In the genomic region with DNA sequence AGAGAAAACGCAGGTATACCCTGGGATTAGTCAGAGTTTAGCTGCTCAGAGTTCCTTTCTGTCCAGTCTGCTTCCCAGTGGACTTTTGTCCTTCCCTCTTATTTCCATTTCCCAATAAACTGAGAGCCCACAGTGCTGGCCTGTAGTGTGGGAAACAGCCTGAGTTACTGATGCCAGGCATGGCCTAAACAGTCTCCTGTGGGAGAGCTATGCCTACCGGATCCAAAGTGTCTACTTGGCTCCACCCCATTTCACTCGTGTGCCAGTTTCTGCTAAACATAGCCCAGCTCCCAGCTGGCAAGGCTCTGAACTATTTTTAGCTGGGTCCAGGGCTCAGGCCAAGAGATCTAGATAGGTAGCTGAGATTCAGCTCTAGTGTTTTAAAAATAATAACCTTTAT, we compare ENCODE assay signal across 11 cellular contexts. TPM values are rescaled to one million over a fixed set of nuclear protein-coding genes. Genes with fewer than 3 reads are reported as not detected.
DNase-seq lines count a peak whose midpoint lies in the region; ATAC-seq and TF ChIP-seq lines count a peak whose summit lies in the region.
"Had no signal": no experiment of that assay in that cellular context is flagged by ENCODE, and none has a peak within 500 bp of the region (broad histone marks: within the 10 kb centered on the region; RNA-seq: fewer than 3 reads in every experiment).

No MANE protein-coding gene starts in this region.

- CTCF ChIA-PET in activated CD8-positive, alpha-beta T cell treated with anti-CD3 and anti-CD28 coated beads, Interleukin-2, amount 10 ng/mL, durations not matched to agents 7 days and 5 days (lab: Charles Lee): no interaction called here
- CTCF ChIA-PET in activated CD4-positive, alpha-beta memory T cell treated with anti-CD3 and anti-CD28 coated beads for 36 hours (lab: Charles Lee): interaction anchor here (1.4 kb wide), 1 partner anchor 142 kb away, joined by 3 read pairs; no protein-coding TSS in a partner anchor

- H3K27ac Mint-ChIP-seq in activated CD8-positive, alpha-beta T cell treated with anti-CD3 and anti-CD28 coated beads, Interleukin-2, amount 10 ng/mL, durations not matched to agents 7 days and 5 days: no peak overlapping the region
- H3K27ac Mint-ChIP-seq in activated CD4-positive, alpha-beta memory T cell treated with anti-CD3 and anti-CD28 coated beads for 36 hours: no peak overlapping the region
- H3K27ac Mint-ChIP-seq: CD4-positive, CD25-positive, alpha-beta regulatory T cell had no signal

- H3K4me1 Mint-ChIP-seq in activated CD8-positive, alpha-beta T cell treated with anti-CD3 and anti-CD28 coated beads, Interleukin-2, amount 10 ng/mL, durations not matched to agents 7 days and 5 days (ENCODE audit: low read depth): no peaks in the 10 kb centered on the region
- no peaks in the 10 kb centered on the region for H3K4me1 Mint-ChIP-seq in activated CD4-positive, alpha-beta memory T cell treated with anti-CD3 and anti-CD28 coated beads for 36 hours (ENCODE audit: low read depth)

- TF ChIP-seq CTCF in osteoblast (IDR thresholded peaks at IDR 0.05; ENCODE audit: extremely low read depth, low read depth, low read length) (no peak), WERI-Rb-1 (IDR thresholded peaks at IDR 0.05; ENCODE audit: low read depth, low read length) (no peak)

- H3K9me3 Mint-ChIP-seq in activated CD8-positive, alpha-beta T cell treated with anti-CD3 and anti-CD28 coated beads, Interleukin-2, amount 10 ng/mL, durations not matched to agents 7 days and 5 days (ENCODE audit: insufficient read depth): no peaks in the 10 kb centered on the region
- peaks cover 7% of the 10 kb centered on the region for H3K9me3 Mint-ChIP-seq in activated CD4-positive, alpha-beta memory T cell treated with anti-CD3 and anti-CD28 coated beads for 36 hours

- no peak for ATAC-seq in activated CD8-positive, alpha-beta T cell treated with anti-CD3 and anti-CD28 coated beads, Interleukin-2, amount 10 ng/mL, durations not matched to agents 7 days and 5 days
- ATAC-seq in GM19324 (IDR thresholded peaks at IDR 0.05; ENCODE audit: low FRiP score, unreplicated experiment): no peak

- peak; percentile 71 for DNase-seq in Ammon's horn (ENCODE audit: low spot score)
- DNase-seq in RPMI8226: peak; percentile 69
- DNase-seq in fibroblast of peridontal ligament (ENCODE audit: extremely low read depth): peak; percentile 66
- DNase-seq in osteoblast (ENCODE audit: insufficient read length, low spot score, missing footprints): peak; percentile 71
- DNase-seq in activated CD8-positive, alpha-beta T cell treated with anti-CD3 and anti-CD28 coated beads, Interleukin-2, amount 10 ng/mL, durations not matched to agents 7 days and 5 days: no peak
- no peak for DNase-seq in activated CD4-positive, alpha-beta memory T cell treated with anti-CD3 and anti-CD28 coated beads for 36 hours
- no peak for DNase-seq in WERI-Rb-1
- DNase-seq: CD4-positive, CD25-positive, alpha-beta regulatory T cell; effector CD4-positive, alpha-beta T cell; stimulated activated naive CD4-positive, alpha-beta T cell treated with Interleukin-2 at 50 U/mL for 16 hours had no signal

- intact Hi-C loops in activated CD4-positive, alpha-beta memory T cell treated with anti-CD3 and anti-CD28 coated beads for 36 hours (cut with micrococcal nuclease): no loop called here

- POLR2A ChIA-PET in activated CD8-positive, alpha-beta T cell treated with anti-CD3 and anti-CD28 coated beads, Interleukin-2, amount 10 ng/mL, durations not matched to agents 7 days and 5 days (lab: Charles Lee): no interaction called here
- POLR2A ChIA-PET in activated CD4-positive, alpha-beta memory T cell treated with anti-CD3 and anti-CD28 coated beads for 36 hours (lab: Charles Lee): no interaction called here

- H3K36me3 ChIP-seq in osteoblast (ENCODE audit: insufficient read depth, low read length): no peaks in the 10 kb centered on the region
- no peaks in the 10 kb centered on the region for H3K36me3 ChIP-seq in WERI-Rb-1

- H4K20me1 ChIP-seq in osteoblast (ENCODE audit: insufficient read depth, low read length): no peaks in the 10 kb centered on the region

- H3K27ac ChIP-seq in osteoblast (ENCODE audit: low read depth, low read length): peak overlapping the region; percentile 5
- no peak overlapping the region for H3K27ac ChIP-seq in WERI-Rb-1

- H2AFZ ChIP-seq in osteoblast (ENCODE audit: low read length): peak overlapping the region; percentile 63

- peaks cover 3% of the 10 kb centered on the region for H3K36me3 Mint-ChIP-seq in activated CD8-positive, alpha-beta T cell treated with anti-CD3 and anti-CD28 coated beads, Interleukin-2, amount 10 ng/mL, durations not matched to agents 7 days and 5 days (ENCODE audit: low read depth)
- H3K36me3 Mint-ChIP-seq in activated CD4-positive, alpha-beta memory T cell treated with anti-CD3 and anti-CD28 coated beads for 36 hours: peaks cover 4% of the 10 kb centered on the region

- H3K4me2 ChIP-seq in osteoblast (ENCODE audit: insufficient read depth, low read length): peak overlapping the region; percentile 3

- H3K9me3 ChIP-seq in osteoblast (ENCODE audit: low read depth, low read length): no peaks in the 10 kb centered on the region
- peaks cover 5% of the 10 kb centered on the region for H3K9me3 ChIP-seq in WERI-Rb-1 (ENCODE audit: severe bottlenecking)

- H3K4me3 Mint-ChIP-seq in activated CD8-positive, alpha-beta T cell treated with anti-CD3 and anti-CD28 coated beads, Interleukin-2, amount 10 ng/mL, durations not matched to agents 7 days and 5 days: no peak overlapping the region
- H3K4me3 Mint-ChIP-seq in activated CD4-positive, alpha-beta memory T cell treated with anti-CD3 and anti-CD28 coated beads for 36 hours: no peak overlapping the region
- H3K4me3 Mint-ChIP-seq: CD4-positive, CD25-positive, alpha-beta regulatory T cell had no signal

- H3K27me3 Mint-ChIP-seq in activated CD8-positive, alpha-beta T cell treated with anti-CD3 and anti-CD28 coated beads, Interleukin-2, amount 10 ng/mL, durations not matched to agents 7 days and 5 days (ENCODE audit: low read depth): no peaks in the 10 kb centered on the region
- H3K27me3 Mint-ChIP-seq in activated CD4-positive, alpha-beta memory T cell treated with anti-CD3 and anti-CD28 coated beads for 36 hours: no peaks in the 10 kb centered on the region

- H3K79me2 ChIP-seq in osteoblast (ENCODE audit: insufficient read depth, low read length): no peaks in the 10 kb centered on the region

- no peak overlapping the region for H3K4me3 ChIP-seq in osteoblast (ENCODE audit: insufficient read depth, low read length)
- H3K4me3 ChIP-seq in WERI-Rb-1 (ENCODE audit: low read depth, low read length): no peak overlapping the region

- H3K27me3 ChIP-seq in osteoblast (ENCODE audit: insufficient read depth, low read length) (no peaks in the 10 kb centered on the region), WERI-Rb-1 (ENCODE audit: insufficient read depth, low read depth, severe bottlenecking) (no peaks in the 10 kb centered on the region)

- H3K4me1 ChIP-seq in osteoblast (ENCODE audit: insufficient read depth, low read length): peaks cover 6% of the 10 kb centered on the region

RNA-seq across cellular contexts. Expression of gene PPP1CB, which starts 15.6 kb away (rescaled TPM):
- 167 and 170 TPM in 2 replicates for total RNA-seq in osteoblast
- total RNA-seq in activated CD8-positive, alpha-beta T cell treated with anti-CD3 and anti-CD28 coated beads, Interleukin-2, amount 10 ng/mL, durations not matched to agents 7 days and 5 days: 100 to 1,000 TPM; 174 to 183 TPM
- 100 to 1,000 TPM; 238 to 256 TPM for total RNA-seq in activated CD4-positive, alpha-beta memory T cell treated with anti-CD3 and anti-CD28 coated beads for 36 hours

Comparison
In these comparisons a context has a peak if more than half of its experiments do, and no peak if none do; other contexts are left out.
1. DNase-seq: peak in Ammon's horn (single experiment), RPMI8226 (single experiment), fibroblast of peridontal ligament (single experiment) and osteoblast (single experiment); none in activated CD8-positive, alpha-beta T cell treated with anti-CD3 and anti-CD28 coated beads, Interleukin-2, amount 10 ng/mL, durations not matched to agents 7 days and 5 days (single experiment), activated CD4-positive, alpha-beta memory T cell treated with anti-CD3 and anti-CD28 coated beads for 36 hours (single experiment) and WERI-Rb-1 (single experiment).